Comparison of ENCODE assay signal across 13 cellular contexts in the genomic region with DNA sequence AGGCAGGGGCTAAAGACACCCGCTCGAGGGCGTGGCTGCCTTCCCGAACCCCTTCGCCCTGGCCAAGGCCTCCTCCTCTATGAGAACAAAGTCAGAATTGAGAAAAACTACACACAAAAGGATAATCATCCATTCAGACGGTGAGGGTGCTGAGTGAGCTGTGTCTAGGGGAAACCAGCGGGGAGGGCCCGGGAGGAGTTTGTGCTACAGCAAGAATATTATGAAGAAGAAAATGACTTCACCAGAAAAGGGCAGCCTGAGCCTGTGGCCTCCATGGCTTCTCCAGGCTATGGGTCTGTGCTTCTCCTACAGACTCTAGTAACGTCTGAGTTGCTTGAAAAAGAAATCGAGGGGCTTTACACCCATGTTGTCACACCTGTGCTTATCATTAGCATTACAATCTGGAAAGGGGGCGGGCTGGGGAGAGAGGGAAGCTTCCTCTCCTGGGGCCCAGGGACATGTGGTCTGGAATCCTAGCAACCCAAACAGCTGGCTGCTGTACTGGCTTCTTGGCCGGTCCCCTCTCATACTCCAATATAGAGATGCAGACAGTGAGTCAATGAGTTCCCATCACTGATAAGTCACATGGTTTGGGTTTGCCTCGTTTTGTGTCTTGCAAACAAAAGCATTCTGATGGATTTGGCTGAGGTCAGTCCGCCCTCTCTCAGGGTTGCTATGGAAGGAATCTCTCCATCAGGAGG. TPM values are rescaled to one million over a fixed set of nuclear protein-coding genes. Genes with fewer than 3 reads are reported as not detected.
DNase-seq lines count a peak whose midpoint lies in the region; ATAC-seq, FAIRE-seq and TF ChIP-seq lines count a peak whose summit lies in the region.
"Had no signal": no experiment of that assay in that cellular context is flagged by ENCODE, and none has a peak within 500 bp of the region (broad histone marks: within the 10 kb centered on the region; RNA-seq: fewer than 3 reads in every experiment).

No MANE protein-coding gene starts in this region.

- TF ChIP-seq CTCF in astrocyte of the cerebellum (IDR thresholded peaks at IDR 0.05; ENCODE audit: low read depth, low read length, missing control alignments) (no peak), left lung (IDR thresholded peaks at IDR 0.05) (no peak)

- no peak for FAIRE-seq in HTR-8/SVneo (lab: Jason Lieb, UNC)

- no peak overlapping the region for H3K27ac ChIP-seq in left lung

- H3K4me3 ChIP-seq in astrocyte of the cerebellum (ENCODE audit: low read depth, low read length) (no peak overlapping the region), left lung (no peak overlapping the region)

- in situ Hi-C loops in astrocyte of the cerebellum (cut with HindIII; ENCODE audit: low sequenced_read_pairs) = no loop called here

- H3K36me3 ChIP-seq in left lung = no peaks in the 10 kb centered on the region

- no peaks in the 10 kb centered on the region for H3K9me3 ChIP-seq in left lung

- intact Hi-C loops in left lung (cut with DNase I) = loop anchor here in 1 of 2 donors (5.0 kb wide), 1 partner anchor 568 kb away; no protein-coding TSS in a partner anchor

- H3K27me3 ChIP-seq in left lung = peaks cover 0 to 21% of the 10 kb centered on the region in 2 donors

- DNase-seq in AG08395 (ENCODE audit: low spot score) (peak; percentile 44), ELF-1 (ENCODE audit: low read depth, low spot score) (peak; percentile 52), astrocyte of the cerebellum (ENCODE audit: low read depth) (peak; percentile 60), left lung (peak in 1 of 2 donors; percentile 43), retina (no peak), HTR-8/SVneo (ENCODE audit: insufficient read length, low spot score) (no peak), kidney tubule cell (ENCODE audit: low spot score) (no peak)
- DNase-seq: activated CD4-positive, alpha-beta T cell treated with anti-CD3 and anti-CD28 coated beads, Interleukin-2, amount 50 U/mL, for 48 hours; CD4-positive, CD25-positive, alpha-beta regulatory T cell; NCI-H2171; PC-3; right cardiac atrium had no signal

- ATAC-seq in left lung (peak; percentile 47), HG03097 (IDR thresholded peaks at IDR 0.05; ENCODE audit: low FRiP score, unreplicated experiment) (no peak)
- ATAC-seq: PC-3 had no signal

- H3K4me1 ChIP-seq in left lung = no peaks in the 10 kb centered on the region

RNA-seq across cellular contexts. Expression of a gene that starts 52.0 kb away (rescaled TPM):
- total RNA-seq in left lung = 10 to 100 TPM; 15.8 to 16.8 TPM

Comparison
In these comparisons a context has a peak if more than half of its experiments do, and no peak if none do; other contexts are left out.
1. DNase-seq: peak in AG08395 (single experiment), ELF-1 (single experiment) and astrocyte of the cerebellum (single experiment); none in retina (single experiment), HTR-8/SVneo (single experiment) and kidney tubule cell (single experiment).